1 cellular context compared by ENCODE assay signal in the genomic region with DNA sequence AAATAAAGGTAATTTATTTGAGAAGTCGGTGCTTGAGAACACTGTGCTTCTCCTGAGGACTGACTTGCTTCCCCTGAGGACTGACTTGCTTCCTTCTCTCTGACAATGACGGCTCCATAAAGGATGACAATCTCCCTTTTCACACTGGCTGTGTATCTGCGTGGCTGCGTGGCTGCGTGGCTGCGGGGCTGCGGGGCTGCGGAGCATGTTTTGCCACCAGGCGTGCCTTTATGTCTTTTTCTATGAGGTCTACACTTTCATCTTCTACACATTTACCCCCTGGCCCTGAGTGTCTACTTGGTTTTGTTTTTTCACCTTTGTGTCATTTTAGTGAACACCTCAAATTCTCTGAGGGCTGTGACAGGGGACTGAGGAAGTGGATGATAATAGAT.
TF ChIP-seq lines count a peak whose summit lies in the region.

No MANE protein-coding gene starts in this region.

TF ChIP-seq in SK-N-SH treated with all-trans-retinoic acid at 6 μM for 48 hours, 23 proteins besides CTCF, POLR2A, EP300 and RAD21 (continued from another document):
- TF ChIP-seq TSHZ2 (CRISPR knock-in tag; IDR thresholded peaks at IDR 0.05) (no peak), ZFP30 (CRISPR knock-in tag; IDR thresholded peaks at IDR 0.05) (no peak), ZC3H10 (CRISPR knock-in tag; IDR thresholded peaks at IDR 0.05) (no peak), ZNF565 (CRISPR knock-in tag; conservative IDR thresholded peaks at IDR 0.05; ENCODE audit: low read depth) (no peak), ZFP3 (CRISPR knock-in tag; IDR thresholded peaks at IDR 0.05) (no peak), POU6F1 (CRISPR knock-in tag; IDR thresholded peaks at IDR 0.05; ENCODE audit: borderline replicate concordance, low read depth) (no peak), CSDC2 (CRISPR knock-in tag; IDR thresholded peaks at IDR 0.05) (no peak), RARB (CRISPR knock-in tag; IDR thresholded peaks at IDR 0.05) (no peak), SNAI2 (CRISPR knock-in tag; IDR thresholded peaks at IDR 0.05) (no peak)
